Comparison of ENCODE assay signal across 26 cellular contexts in genomic region chr3:170734737-170735070, GRCh38.
"Had no signal": no experiment of that assay in that cellular context is flagged by ENCODE, and none has a peak within 500 bp of the region (broad histone marks: within the 10 kb centered on the region; RNA-seq: fewer than 3 reads in every experiment).

No MANE protein-coding gene starts in this region.

- H3K4me1 ChIP-seq: gastrocnemius medialis, left ventricle myocardium inferior, transverse colon had no signal

- H3K27me3 ChIP-seq: gastrocnemius medialis, transverse colon had no signal

- H3K36me3 ChIP-seq: gastrocnemius medialis, left ventricle myocardium inferior, transverse colon had no signal

- H3K4me3 ChIP-seq: gastrocnemius medialis, left ventricle myocardium inferior, mucosa of descending colon, transverse colon had no signal

- ATAC-seq: activated CD4-positive, alpha-beta T cell treated with anti-CD3 and anti-CD28 coated beads for 36 hours; gastrocnemius medialis; mucosa of descending colon; sciatic nerve; stimulated activated naive B cell treated with anti-CD40 and anti-IgM and Interleukin-4, amounts not matched to agents 10 μg/mL and 1 μg/mL and 100 μg/mL, for 72 hours; T-helper 17 cell had no signal

- DNase-seq: activated B cell treated with CpG ODN at 0.5 μM for 24 hours; activated CD4-positive, alpha-beta T cell treated with anti-CD3 and anti-CD28 coated beads for 36 hours; activated CD4-positive, alpha-beta T cell treated with anti-CD3 and anti-CD28 coated beads, Interleukin-2, amount 50 U/mL, for 4 hours; activated naive CD4-positive, alpha-beta T cell treated with Interleukin-2 at 50 U/mL for 16 hours; activated naive CD8-positive, alpha-beta T cell treated with anti-CD3 and anti-CD28 coated beads for 36 hours; activated T-cell treated with anti-CD3 and anti-CD28 coated beads, Interleukin-2, amount 50 U/mL, for 48 hours; amniotic stem cell; cerebellar nuclear complex; cortex of kidney; gastrocnemius medialis; hippocampal formation; left ventricle myocardium inferior; mucosa of descending colon; naive B cell; occipital lobe; posterior cingulate gyrus; small intestine; stimulated activated CD4-positive, alpha-beta T cell treated with anti-CD3 and anti-CD28 coated beads, Interleukin-2, amount 100 ng/mL, for 48 hours; stimulated activated CD8-positive, alpha-beta memory T cell treated with anti-CD3 and anti-CD28 coated beads, Interleukin-4, amount 100 ng/mL, for 48 hours; stimulated activated naive B cell treated with anti-CD40 and anti-IgM and Interleukin-4, amounts not matched to agents 10 μg/mL and 1 μg/mL and 100 μg/mL, for 72 hours; T-helper 17 cell; transverse colon had no signal

- FAIRE-seq: bronchial epithelial cell, small intestine, urothelium cell line had no signal

- H3K27ac ChIP-seq: epithelial cell of prostate, gastrocnemius medialis, left ventricle myocardium inferior, transverse colon had no signal

- H3K9me3 ChIP-seq: gastrocnemius medialis, left ventricle myocardium inferior, mucosa of descending colon, transverse colon had no signal
